Comparison of ENCODE assay signal across 10 cellular contexts in the genomic region with DNA sequence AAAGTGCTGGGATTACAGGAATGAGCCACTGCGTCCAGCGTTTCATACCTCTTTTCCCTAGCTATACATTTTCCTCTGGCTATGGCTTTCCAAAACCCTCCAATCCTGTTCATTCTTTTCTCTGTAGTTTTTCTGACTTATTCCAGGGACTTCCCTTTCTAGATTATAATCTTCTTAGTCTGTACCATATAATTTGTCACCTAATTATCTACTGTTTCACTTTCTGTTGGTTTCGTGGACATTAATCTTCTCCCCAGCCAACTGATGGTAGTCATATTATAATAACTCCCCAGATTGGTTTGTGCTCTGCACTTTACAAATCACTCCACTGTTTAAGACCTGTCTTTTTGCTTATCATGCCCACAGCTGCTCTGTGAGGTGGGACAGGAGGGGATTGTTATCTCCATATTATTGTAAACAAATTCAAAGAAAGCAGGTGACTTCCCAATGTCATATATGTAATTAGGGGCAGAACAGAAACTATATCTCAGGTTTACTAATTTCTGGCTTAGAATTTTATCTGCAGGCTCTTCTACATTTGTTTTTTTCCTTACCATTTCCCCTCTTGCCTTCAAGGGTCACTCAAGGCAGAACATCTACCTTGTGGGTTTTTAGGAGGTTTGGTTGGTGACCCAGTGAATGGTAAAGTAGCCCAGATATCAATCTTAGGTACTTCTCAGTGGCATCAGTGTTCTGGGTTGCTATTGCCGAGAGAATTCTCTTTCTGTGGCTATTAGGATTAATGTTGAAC. TPM values are rescaled to one million over a fixed set of nuclear protein-coding genes. Genes with fewer than 3 reads are reported as not detected.
A peak's percentile ranks its signal among the peaks of the same experiment; 100 is the strongest.
DNase-seq lines count a peak whose midpoint lies in the region; ATAC-seq and TF ChIP-seq lines count a peak whose summit lies in the region.
"Had no signal": no experiment of that assay in that cellular context is flagged by ENCODE, and none has a peak within 500 bp of the region (broad histone marks: within the 10 kb centered on the region; RNA-seq: fewer than 3 reads in every experiment).

No MANE protein-coding gene starts in this region.

- H3K4me1 Mint-ChIP-seq in effector memory CD8-positive, alpha-beta T cell (ENCODE audit: low read depth in 2 of 2), result peaks cover 56 to 76% of the 10 kb centered on the region in 2 donors

- H3K4me3 ChIP-seq in left ventricle myocardium inferior, result no peak overlapping the region
- no peak overlapping the region for H3K4me3 ChIP-seq in right cardiac atrium (ENCODE audit: low read length)
- no peak overlapping the region for H3K4me3 ChIP-seq in aorta (ENCODE audit: low read length in 2 of 2)

- peak overlapping the region; percentile 71 to 94 for H3K27ac Mint-ChIP-seq in effector memory CD8-positive, alpha-beta T cell

- H3K36me3 ChIP-seq in left ventricle myocardium inferior (no peaks in the 10 kb centered on the region), aorta (ENCODE audit: control insufficient read depth in 1 of 2, insufficient read depth in 2 of 2, low read length in 1 of 2) (no peaks in the 10 kb centered on the region)

- H3K4me3 Mint-ChIP-seq in effector memory CD8-positive, alpha-beta T cell, result peak overlapping the region; percentile 47 to 66

- WGBS in right cardiac atrium, result 54% methylated on average over 4 of the region's 4 CpGs
- WGBS in aorta, 2 donors, result 47 to 59% methylated on average over 3 to 4 of the region's 4 CpGs

- H3K27me3 Mint-ChIP-seq in effector memory CD8-positive, alpha-beta T cell, result no peaks in the 10 kb centered on the region

- H3K36me3 Mint-ChIP-seq in effector memory CD8-positive, alpha-beta T cell (ENCODE audit: insufficient read depth), result no peaks in the 10 kb centered on the region

- DNase-seq in left ventricle myocardium inferior, result no peak
- no peak for DNase-seq in right cardiac atrium
- DNase-seq in effector memory CD8-positive, alpha-beta T cell, result no peak
- no peak for DNase-seq in aorta
- no peak for DNase-seq in CD1c-positive myeloid dendritic cell (ENCODE audit: extremely low spot score)
- no peak for DNase-seq in NCI-H1694 treated with DMSO at 0.1 percent for 48 hours (lab: John Stamatoyannopoulos, UW)
- no peak for DNase-seq in GM03348 (ENCODE audit: low spot score)
- DNase-seq: glutamatergic neuron; stimulated activated CD4-positive, alpha-beta T cell treated with anti-CD3 and anti-CD28 coated beads, Interleukin-12 subunit alpha, Interleukin-12 subunit beta, amount 100 ng/mL, for 4 hours had no signal

- ATAC-seq in right cardiac atrium, result no peak
- peak; percentile 50 for ATAC-seq in HG03196 (IDR thresholded peaks at IDR 0.05; ENCODE audit: unreplicated experiment)
- peak; percentile 54 for ATAC-seq in effector memory CD8-positive, alpha-beta T cell (replicated peaks)
- ATAC-seq in aorta (ENCODE audit: low FRiP score), result no peak

- peaks cover 65% of the 10 kb centered on the region for H3K27me3 ChIP-seq in left ventricle myocardium inferior (ENCODE audit: low read depth)
- H3K27me3 ChIP-seq in right cardiac atrium (ENCODE audit: control insufficient read depth, insufficient read depth), result no peaks in the 10 kb centered on the region
- no peaks in the 10 kb centered on the region for H3K27me3 ChIP-seq in aorta (ENCODE audit: control insufficient read depth in 1 of 2, insufficient read depth in 2 of 2, low read length in 1 of 2)

- TF ChIP-seq CTCF in left ventricle myocardium inferior (IDR thresholded peaks at IDR 0.05; ENCODE audit: borderline replicate concordance), result no peak

- H3K4me1 ChIP-seq in left ventricle myocardium inferior, result peaks cover 24% of the 10 kb centered on the region
- H3K4me1 ChIP-seq in right cardiac atrium (ENCODE audit: control insufficient read depth, insufficient read depth, low read length), result peaks cover 3% of the 10 kb centered on the region
- H3K4me1 ChIP-seq in aorta (ENCODE audit: control insufficient read depth in 1 of 2, insufficient read depth in 2 of 2, low read length in 2 of 2), result peaks cover 2 to 12% of the 10 kb centered on the region in 2 donors

- intact Hi-C loops in left ventricle myocardium inferior (cut with micrococcal nuclease), result no loop called here
- intact Hi-C loops in right cardiac atrium (cut with DNase I), result no loop called here
- intact Hi-C loops in aorta (cut with DNase I), result no loop called here

- H3K9me3 ChIP-seq in left ventricle myocardium inferior (replicated peaks) (no peaks in the 10 kb centered on the region), right cardiac atrium (ENCODE audit: control insufficient read depth, low read length) (no peaks in the 10 kb centered on the region), aorta (ENCODE audit: control insufficient read depth, low read length) (no peaks in the 10 kb centered on the region)

- H3K9me3 Mint-ChIP-seq in effector memory CD8-positive, alpha-beta T cell, result no peaks in the 10 kb centered on the region

- H3K27ac ChIP-seq in left ventricle myocardium inferior (replicated peaks) (peak overlapping the region; percentile 50), right cardiac atrium (ENCODE audit: low read length) (no peak overlapping the region), aorta (ENCODE audit: low read depth in 1 of 2, low read length in 2 of 2) (peak overlapping the region; percentile 45 to 76)

RNA-seq across cellular contexts. Expression of a gene that starts 23.9 kb away (rescaled TPM):
- 32.0 TPM for total RNA-seq in left ventricle myocardium inferior
- total RNA-seq in right cardiac atrium, result 10 to 100 TPM; 14.4 to 19.3 (median 16.6) TPM
- polyA plus RNA-seq in right cardiac atrium, result 10.8 TPM
- 10 to 100 TPM; 63.4 to 69.5 TPM for total RNA-seq in aorta
- polyA plus RNA-seq in aorta, result 10 to 100 TPM; 14.9 to 34.1 TPM

RNA-seq across cellular contexts. Expression of a gene that starts 38.6 kb away (rescaled TPM):
- 23.1 TPM for total RNA-seq in left ventricle myocardium inferior
- total RNA-seq in right cardiac atrium, result 10 to 100 TPM; 18.7 to 26.0 (median 25.6) TPM
- polyA plus RNA-seq in right cardiac atrium, result 23.7 TPM
- 10 to 100 TPM; 54.5 to 58.5 TPM for total RNA-seq in aorta
- polyA plus RNA-seq in aorta, result 10 to 100 TPM; 48.6 to 61.0 TPM

Comparison
In these comparisons a context has a peak if more than half of its experiments do, and no peak if none do; other contexts are left out.
1. ATAC-seq: peak in HG03196 (single experiment) and effector memory CD8-positive, alpha-beta T cell (single experiment); none in right cardiac atrium (0 of 2) and aorta (single experiment).